16 cellular contexts compared by ENCODE assay signal in the genomic region with DNA sequence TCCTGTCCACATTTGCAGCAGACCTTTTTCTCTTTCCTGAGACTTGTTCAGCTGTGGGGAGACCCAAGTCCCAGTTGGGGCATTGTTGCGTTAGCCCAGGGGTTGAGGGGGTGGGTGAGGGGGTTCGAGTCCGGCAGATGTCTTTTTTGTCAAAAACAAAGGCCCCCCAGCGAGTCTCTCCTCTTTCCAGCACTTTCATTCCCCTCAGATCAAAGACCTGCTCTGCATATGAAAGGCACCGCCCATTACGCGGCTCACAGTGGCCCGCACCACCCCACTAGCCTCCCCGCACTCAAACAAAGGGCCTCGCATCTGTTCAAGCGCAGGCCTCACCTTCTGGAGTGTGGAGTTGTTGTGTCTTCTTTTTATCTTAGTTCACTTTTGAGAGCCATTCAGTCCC. TPM values are rescaled to one million over a fixed set of nuclear protein-coding genes. Genes with fewer than 3 reads are reported as not detected.
DNase-seq lines count a peak whose midpoint lies in the region; ATAC-seq and TF ChIP-seq lines count a peak whose summit lies in the region.
"Had no signal": no experiment of that assay in that cellular context is flagged by ENCODE, and none has a peak within 500 bp of the region (broad histone marks: within the 10 kb centered on the region; RNA-seq: fewer than 3 reads in every experiment).

No MANE protein-coding gene starts in this region.

- POLR2A ChIA-PET in activated CD4-positive, alpha-beta memory T cell treated with anti-CD3 and anti-CD28 coated beads for 36 hours (lab: Charles Lee) = no interaction called here
- POLR2A ChIA-PET in activated CD4-positive, alpha-beta memory T cell treated with anti-CD3 and anti-CD28 coated beads, Interleukin-2, amount 10 ng/mL, durations not matched to agents 7 days and 5 days (lab: Charles Lee) = interaction anchor here (0.8 to 6.0 kb wide), 2 partner anchors 9 to 51 kb away, joined by 3 to 35 read pairs; no protein-coding TSS in a partner anchor
- POLR2A ChIA-PET in activated naive CD8-positive, alpha-beta T cell treated with anti-CD3 and anti-CD28 coated beads, Interleukin-2, amount 10 ng/mL, durations not matched to agents 7 days and 5 days (lab: Charles Lee) = interaction anchor here (1.0 to 3.3 kb wide), 4 partner anchors 9 to 50 kb away, joined by 3 to 16 read pairs (median 6); a partner anchor contains a TSS
- POLR2A ChIA-PET in naive thymus-derived CD4-positive, alpha-beta T cell (lab: Charles Lee) = interaction anchor here (0.6 to 12.0 kb wide), 5 partner anchors 9 to 193 kb away, joined by 3 to 261 read pairs (median 4); a partner anchor contains a TSS

- no peak for DNase-seq in activated CD4-positive, alpha-beta memory T cell treated with anti-CD3 and anti-CD28 coated beads for 36 hours
- no peak for DNase-seq in activated CD4-positive, alpha-beta memory T cell treated with anti-CD3 and anti-CD28 coated beads, Interleukin-2, amount 10 ng/mL, durations not matched to agents 7 days and 5 days
- peak; percentile 31 for DNase-seq in NCI-H69 (lab: John Stamatoyannopoulos, UW)
- no peak for DNase-seq in activated naive CD8-positive, alpha-beta T cell treated with anti-CD3 and anti-CD28 coated beads, Interleukin-2, amount 10 ng/mL, durations not matched to agents 7 days and 5 days
- peak in 3 of 9 donors; percentile 53 to 59 (median 57) for DNase-seq in naive thymus-derived CD4-positive, alpha-beta T cell
- DNase-seq in heart left ventricle = no peak
- no peak for DNase-seq in NCI-H510A treated with DMSO at 0.1 percent for 48 hours (lab: John Stamatoyannopoulos, UW)
- DNase-seq in activated effector memory CD4-positive, alpha-beta T cell treated with Interleukin-2 at 50 U/mL for 16 hours = no peak
- DNase-seq: aorta, foreskin melanocyte, NCI-H1048, NCI-H2081, NCI-H526, PC-3, retina had no signal

- no peak for TF ChIP-seq POLR2A in heart left ventricle (IDR thresholded peaks at IDR 0.05)

- H3K27me3 Mint-ChIP-seq in activated CD4-positive, alpha-beta memory T cell treated with anti-CD3 and anti-CD28 coated beads for 36 hours = no peaks in the 10 kb centered on the region
- no peaks in the 10 kb centered on the region for H3K27me3 Mint-ChIP-seq in activated CD4-positive, alpha-beta memory T cell treated with anti-CD3 and anti-CD28 coated beads, Interleukin-2, amount 10 ng/mL, durations not matched to agents 7 days and 5 days
- H3K27me3 Mint-ChIP-seq in activated naive CD8-positive, alpha-beta T cell treated with anti-CD3 and anti-CD28 coated beads, Interleukin-2, amount 10 ng/mL, durations not matched to agents 7 days and 5 days = no peaks in the 10 kb centered on the region
- no peaks in the 10 kb centered on the region for H3K27me3 Mint-ChIP-seq in naive thymus-derived CD4-positive, alpha-beta T cell

- H3K27ac ChIP-seq in naive thymus-derived CD4-positive, alpha-beta T cell (ENCODE audit: low read depth, low read length) = peak overlapping the region; percentile 72
- H3K27ac ChIP-seq in heart left ventricle = no peak overlapping the region
- H3K27ac ChIP-seq: KMS-11 had no signal

- H3K27ac Mint-ChIP-seq in activated CD4-positive, alpha-beta memory T cell treated with anti-CD3 and anti-CD28 coated beads for 36 hours = peak overlapping the region; percentile 46
- H3K27ac Mint-ChIP-seq in activated CD4-positive, alpha-beta memory T cell treated with anti-CD3 and anti-CD28 coated beads, Interleukin-2, amount 10 ng/mL, durations not matched to agents 7 days and 5 days = no peak overlapping the region
- peak overlapping the region; percentile 97 for H3K27ac Mint-ChIP-seq in activated naive CD8-positive, alpha-beta T cell treated with anti-CD3 and anti-CD28 coated beads, Interleukin-2, amount 10 ng/mL, durations not matched to agents 7 days and 5 days
- peak overlapping the region; percentile 85 to 99 (median 96) for H3K27ac Mint-ChIP-seq in naive thymus-derived CD4-positive, alpha-beta T cell

- ATAC-seq in activated naive CD8-positive, alpha-beta T cell treated with anti-CD3 and anti-CD28 coated beads, Interleukin-2, amount 10 ng/mL, durations not matched to agents 7 days and 5 days (ENCODE audit: low read depth) = peak; percentile 44
- peak; percentile 59 for ATAC-seq in naive thymus-derived CD4-positive, alpha-beta T cell
- no peak for ATAC-seq in heart left ventricle
- ATAC-seq: PC-3 had no signal

- intact Hi-C loops in activated CD4-positive, alpha-beta memory T cell treated with anti-CD3 and anti-CD28 coated beads for 36 hours (cut with micrococcal nuclease) = loop anchor here (2.0 to 5.0 kb wide), 2 partner anchors 25 to 203 kb away; a partner anchor contains a TSS
- intact Hi-C loops in naive thymus-derived CD4-positive, alpha-beta T cell (cut with micrococcal nuclease) = loop anchor here (1.0 to 5.0 kb wide), 4 partner anchors 9 to 361 kb away; no protein-coding TSS in a partner anchor
- intact Hi-C loops in heart left ventricle (cut with DNase I) = loop anchor here in 1 of 10 donors (10.0 kb wide), 1 partner anchor 111 kb away; no protein-coding TSS in a partner anchor

- peaks cover 0 to 5% (median 0%) of the 10 kb centered on the region in 3 experiments for H3K9me3 ChIP-seq in naive thymus-derived CD4-positive, alpha-beta T cell (ENCODE audit: control insufficient read depth in 2 of 3, low read length in 3 of 3)
- H3K9me3 ChIP-seq in heart left ventricle = peaks cover 0 to 5% (median 0%) of the 10 kb centered on the region in 12 donors

- peak overlapping the region; percentile 22 for H3K4me3 ChIP-seq in naive thymus-derived CD4-positive, alpha-beta T cell (ENCODE audit: low read length)
- no peak overlapping the region for H3K4me3 ChIP-seq in heart left ventricle

- 18 to 38% (median 29%) methylated on average over 11 of the region's 11 CpGs for WGBS in heart left ventricle, 4 donors

- peaks cover 0 to 27% (median 12%) of the 10 kb centered on the region in 3 experiments for H3K36me3 ChIP-seq in naive thymus-derived CD4-positive, alpha-beta T cell (ENCODE audit: control insufficient read depth in 2 of 3, insufficient read depth in 3 of 3, low read length in 3 of 3)
- H3K36me3 ChIP-seq in heart left ventricle = no peaks in the 10 kb centered on the region

- H3K4me3 Mint-ChIP-seq in activated CD4-positive, alpha-beta memory T cell treated with anti-CD3 and anti-CD28 coated beads for 36 hours = peak overlapping the region; percentile 38
- H3K4me3 Mint-ChIP-seq in activated CD4-positive, alpha-beta memory T cell treated with anti-CD3 and anti-CD28 coated beads, Interleukin-2, amount 10 ng/mL, durations not matched to agents 7 days and 5 days = no peak overlapping the region
- H3K4me3 Mint-ChIP-seq in activated naive CD8-positive, alpha-beta T cell treated with anti-CD3 and anti-CD28 coated beads, Interleukin-2, amount 10 ng/mL, durations not matched to agents 7 days and 5 days = peak overlapping the region; percentile 82
- peak overlapping the region; percentile 54 to 89 (median 85) for H3K4me3 Mint-ChIP-seq in naive thymus-derived CD4-positive, alpha-beta T cell

- peaks cover 63 to 97% of the 10 kb centered on the region in 2 donors for H3K4me1 ChIP-seq in naive thymus-derived CD4-positive, alpha-beta T cell (ENCODE audit: control insufficient read depth in 2 of 2, insufficient read depth in 2 of 2, low read length in 2 of 2)
- peaks cover 0 to 19% (median 0%) of the 10 kb centered on the region in 12 donors for H3K4me1 ChIP-seq in heart left ventricle

- peaks cover 92% of the 10 kb centered on the region for H3K4me1 Mint-ChIP-seq in activated CD4-positive, alpha-beta memory T cell treated with anti-CD3 and anti-CD28 coated beads for 36 hours (ENCODE audit: low read depth)
- H3K4me1 Mint-ChIP-seq in activated CD4-positive, alpha-beta memory T cell treated with anti-CD3 and anti-CD28 coated beads, Interleukin-2, amount 10 ng/mL, durations not matched to agents 7 days and 5 days = peaks cover 81% of the 10 kb centered on the region
- H3K4me1 Mint-ChIP-seq in activated naive CD8-positive, alpha-beta T cell treated with anti-CD3 and anti-CD28 coated beads, Interleukin-2, amount 10 ng/mL, durations not matched to agents 7 days and 5 days = peaks cover 80% of the 10 kb centered on the region
- H3K4me1 Mint-ChIP-seq in naive thymus-derived CD4-positive, alpha-beta T cell = peaks cover 73 to 98% (median 96%) of the 10 kb centered on the region in 7 donors

- no peaks in the 10 kb centered on the region for H3K27me3 ChIP-seq in naive thymus-derived CD4-positive, alpha-beta T cell (ENCODE audit: control insufficient read depth in 2 of 2, insufficient read depth in 2 of 2, low read length in 2 of 2)
- H3K27me3 ChIP-seq in heart left ventricle = no peaks in the 10 kb centered on the region

- no peak for TF ChIP-seq CTCF in heart left ventricle (IDR thresholded peaks at IDR 0.05)

- CTCF ChIA-PET in activated CD4-positive, alpha-beta memory T cell treated with anti-CD3 and anti-CD28 coated beads for 36 hours (lab: Charles Lee) = no interaction called here
- CTCF ChIA-PET in activated CD4-positive, alpha-beta memory T cell treated with anti-CD3 and anti-CD28 coated beads, Interleukin-2, amount 10 ng/mL, durations not matched to agents 7 days and 5 days (lab: Charles Lee) = no interaction called here
- CTCF ChIA-PET in naive thymus-derived CD4-positive, alpha-beta T cell (lab: Charles Lee) = interaction anchor here (0.7 kb wide), 1 partner anchor 24 kb away, joined by 3 read pairs; no protein-coding TSS in a partner anchor

- H3K9me3 Mint-ChIP-seq in activated CD4-positive, alpha-beta memory T cell treated with anti-CD3 and anti-CD28 coated beads for 36 hours = peaks cover 23% of the 10 kb centered on the region
- H3K9me3 Mint-ChIP-seq in activated CD4-positive, alpha-beta memory T cell treated with anti-CD3 and anti-CD28 coated beads, Interleukin-2, amount 10 ng/mL, durations not matched to agents 7 days and 5 days = peaks cover 23% of the 10 kb centered on the region
- H3K9me3 Mint-ChIP-seq in activated naive CD8-positive, alpha-beta T cell treated with anti-CD3 and anti-CD28 coated beads, Interleukin-2, amount 10 ng/mL, durations not matched to agents 7 days and 5 days = peaks cover 11% of the 10 kb centered on the region
- peaks cover 0 to 20% (median 9%) of the 10 kb centered on the region in 11 donors for H3K9me3 Mint-ChIP-seq in naive thymus-derived CD4-positive, alpha-beta T cell

- peaks cover 33% of the 10 kb centered on the region for H3K36me3 Mint-ChIP-seq in activated CD4-positive, alpha-beta memory T cell treated with anti-CD3 and anti-CD28 coated beads for 36 hours
- peaks cover 51% of the 10 kb centered on the region for H3K36me3 Mint-ChIP-seq in activated CD4-positive, alpha-beta memory T cell treated with anti-CD3 and anti-CD28 coated beads, Interleukin-2, amount 10 ng/mL, durations not matched to agents 7 days and 5 days (ENCODE audit: low read depth)
- H3K36me3 Mint-ChIP-seq in activated naive CD8-positive, alpha-beta T cell treated with anti-CD3 and anti-CD28 coated beads, Interleukin-2, amount 10 ng/mL, durations not matched to agents 7 days and 5 days = peaks cover 60% of the 10 kb centered on the region
- H3K36me3 Mint-ChIP-seq in naive thymus-derived CD4-positive, alpha-beta T cell = peaks cover 23 to 75% (median 57%) of the 10 kb centered on the region in 5 donors

RNA-seq across cellular contexts. Expression of a gene that starts 25.2 kb away (rescaled TPM):
- 10 to 100 TPM; 29.6 to 30.1 TPM for total RNA-seq in activated CD4-positive, alpha-beta memory T cell treated with anti-CD3 and anti-CD28 coated beads for 36 hours
- 10 to 100 TPM; 35.9 to 38.3 TPM for total RNA-seq in activated CD4-positive, alpha-beta memory T cell treated with anti-CD3 and anti-CD28 coated beads, Interleukin-2, amount 10 ng/mL, durations not matched to agents 7 days and 5 days
- 10 to 100 TPM; 81.1 to 85.5 TPM for total RNA-seq in activated naive CD8-positive, alpha-beta T cell treated with anti-CD3 and anti-CD28 coated beads, Interleukin-2, amount 10 ng/mL, durations not matched to agents 7 days and 5 days
- 100 to 1,000 TPM in 4 of 5 experiments, 10 to 100 TPM in 1; 75.0 to 288 (median 182) TPM for total RNA-seq in naive thymus-derived CD4-positive, alpha-beta T cell
- 100 to 1,000 TPM; 119 to 204 TPM for polyA plus RNA-seq in naive thymus-derived CD4-positive, alpha-beta T cell
- 1 to 10 TPM in 4 of 9 donors, under 1 TPM in 4, not detected in 1; 0.42 to 3.9 (median 1.2) TPM for total RNA-seq in heart left ventricle
- polyA plus RNA-seq in heart left ventricle = 1 to 10 TPM in 1 of 2 donors, under 1 TPM in 1; 0.85 to 1.1 TPM

RNA-seq across cellular contexts. Expression of a gene that starts 49.7 kb away (rescaled TPM):
- 1,000 to 10,000 TPM; 2,535 to 2,567 TPM for total RNA-seq in activated CD4-positive, alpha-beta memory T cell treated with anti-CD3 and anti-CD28 coated beads for 36 hours
- 1,000 to 10,000 TPM; 5,686 to 5,768 TPM for total RNA-seq in activated CD4-positive, alpha-beta memory T cell treated with anti-CD3 and anti-CD28 coated beads, Interleukin-2, amount 10 ng/mL, durations not matched to agents 7 days and 5 days
- total RNA-seq in activated naive CD8-positive, alpha-beta T cell treated with anti-CD3 and anti-CD28 coated beads, Interleukin-2, amount 10 ng/mL, durations not matched to agents 7 days and 5 days = 1,000 to 10,000 TPM; 4,217 to 4,653 TPM
- total RNA-seq in naive thymus-derived CD4-positive, alpha-beta T cell = 1,000 to 10,000 TPM; 1,492 to 5,756 (median 1,578) TPM
- 1,000 to 10,000 TPM; 6,721 to 8,256 TPM for polyA plus RNA-seq in naive thymus-derived CD4-positive, alpha-beta T cell
- total RNA-seq in heart left ventricle = 1,000 to 10,000 TPM in 3 of 9 donors, 100 to 1,000 TPM in 6; 288 to 3,094 (median 492) TPM
- polyA plus RNA-seq in heart left ventricle = 1,000 to 10,000 TPM in 1 of 2 donors, 100 to 1,000 TPM in 1; 893 to 1,015 TPM

Comparison
In these comparisons a context has a peak if more than half of its experiments do, and no peak if none do; other contexts are left out.
1. ATAC-seq: peak in activated naive CD8-positive, alpha-beta T cell treated with anti-CD3 and anti-CD28 coated beads, Interleukin-2, amount 10 ng/mL, durations not matched to agents 7 days and 5 days (single experiment) and naive thymus-derived CD4-positive, alpha-beta T cell (single experiment); none in heart left ventricle (0 of 4).
2. RNA of a gene that starts 25.2 kb away (total RNA-seq): 75.0 to 288 TPM in naive thymus-derived CD4-positive, alpha-beta T cell, 81.1 to 85.5 TPM in activated naive CD8-positive, alpha-beta T cell treated with anti-CD3 and anti-CD28 coated beads, Interleukin-2, amount 10 ng/mL, durations not matched to agents 7 days and 5 days, 35.9 to 38.3 TPM in activated CD4-positive, alpha-beta memory T cell treated with anti-CD3 and anti-CD28 coated beads, Interleukin-2, amount 10 ng/mL, durations not matched to agents 7 days and 5 days and 29.6 to 30.1 TPM in activated CD4-positive, alpha-beta memory T cell treated with anti-CD3 and anti-CD28 coated beads for 36 hours; 0.42 to 3.9 TPM in heart left ventricle; every median in the first group is over 4 times any median in the second.